In genomic region chr20:36308986-36309385, GRCh38 we compare ENCODE assay signal across 22 cellular contexts.
"Had no signal": no experiment of that assay in that cellular context is flagged by ENCODE, and none has a peak within 500 bp of the region (broad histone marks: within the 10 kb centered on the region; RNA-seq: fewer than 3 reads in every experiment).

No MANE protein-coding gene starts in this region.

- H3K9me3 ChIP-seq: colonic mucosa, right lobe of liver, suprapubic skin, tibial artery had no signal

- H3K9me3 Mint-ChIP-seq: activated T-cell treated with anti-CD3 and anti-CD28 coated beads, Interleukin-2, amount 50 U/mL, for 72 hours; stimulated activated naive B cell treated with anti-CD40 and anti-IgM and Interleukin-4, amounts not matched to agents 10 μg/mL and 1 μg/mL and 100 μg/mL, for 72 hours had no signal

- H3K36me3 Mint-ChIP-seq: activated naive CD8-positive, alpha-beta T cell; naive thymus-derived CD4-positive, alpha-beta T cell; stimulated activated naive B cell treated with anti-CD40 and anti-IgM and Interleukin-4, amounts not matched to agents 10 μg/mL and 1 μg/mL and 100 μg/mL, for 72 hours had no signal

- H3K4me3 ChIP-seq: colonic mucosa, right lobe of liver, skin epidermis, suprapubic skin, tibial artery had no signal

- H3K27ac Mint-ChIP-seq: activated naive CD8-positive, alpha-beta T cell; activated T-cell treated with anti-CD3 and anti-CD28 coated beads, Interleukin-2, amount 50 U/mL, for 72 hours; stimulated activated naive B cell treated with anti-CD40 and anti-IgM and Interleukin-4, amounts not matched to agents 10 μg/mL and 1 μg/mL and 100 μg/mL, for 72 hours had no signal

- ATAC-seq: activated T-cell treated with anti-CD3 and anti-CD28 coated beads, Interleukin-2, amount 50 U/mL, for 72 hours; naive thymus-derived CD4-positive, alpha-beta T cell; right lobe of liver; stimulated activated naive B cell treated with anti-CD40 and anti-IgM and Interleukin-4, amounts not matched to agents 10 μg/mL and 1 μg/mL and 100 μg/mL, for 72 hours had no signal

- H3K36me3 ChIP-seq: colonic mucosa, right lobe of liver, suprapubic skin, tibial artery had no signal

- H3K27ac ChIP-seq: colonic mucosa, epithelial cell of prostate, right lobe of liver, skin epidermis, suprapubic skin, tibial artery, VCaP had no signal

- H3K4me1 ChIP-seq: colonic mucosa had no signal

- DNase-seq: activated CD4-positive, alpha-beta T cell treated with anti-CD3 and anti-CD28 coated beads for 4 hours; activated CD4-positive, alpha-beta T cell treated with anti-CD3 and anti-CD28 coated beads, Interleukin-2, amount 50 U/mL, for 4 hours; activated naive CD4-positive, alpha-beta T cell; activated T-cell treated with anti-CD3 and anti-CD28 coated beads for 4 hours; activated T-cell treated with anti-CD3 and anti-CD28 coated beads, Interleukin-2, amount 50 U/mL, for 72 hours; cerebellar nuclear complex; colonic mucosa; effector CD8-positive, alpha-beta T cell; mammary epithelial cell; midbrain; naive thymus-derived CD4-positive, alpha-beta T cell; right lobe of liver; stimulated activated CD4-positive, alpha-beta T cell treated with anti-CD3 and anti-CD28 coated beads, Interleukin-1b, Interleukin-23, amount 100 ng/mL, for 48 hours; stimulated activated CD4-positive, alpha-beta T cell treated with anti-CD3 and anti-CD28 coated beads, Interleukin-4, amount 100 ng/mL, for 4 hours; stimulated activated naive B cell treated with anti-CD40 and anti-IgM and Interleukin-4, amounts not matched to agents 10 μg/mL and 1 μg/mL and 100 μg/mL, for 72 hours; T-helper 1 cell; tibial artery had no signal

- H3K4me3 Mint-ChIP-seq: activated naive CD8-positive, alpha-beta T cell; activated T-cell treated with anti-CD3 and anti-CD28 coated beads, Interleukin-2, amount 50 U/mL, for 72 hours; stimulated activated naive B cell treated with anti-CD40 and anti-IgM and Interleukin-4, amounts not matched to agents 10 μg/mL and 1 μg/mL and 100 μg/mL, for 72 hours had no signal
